12 cellular contexts compared by ENCODE assay signal in genomic region chr2:119744335-119744939, GRCh38. TPM values are rescaled to one million over a fixed set of nuclear protein-coding genes. Genes with fewer than 3 reads are reported as not detected.
DNase-seq lines count a peak whose midpoint lies in the region; ATAC-seq and TF ChIP-seq lines count a peak whose summit lies in the region.
"Had no signal": no experiment of that assay in that cellular context is flagged by ENCODE, and none has a peak within 500 bp of the region (broad histone marks: within the 10 kb centered on the region; RNA-seq: fewer than 3 reads in every experiment).

No MANE protein-coding gene starts in this region.

- BruUV-seq in MCF 10A (replicated peaks; lab: Mats Ljungman, UMichigan) = no TSS peak

- H3K27ac ChIP-seq in GM23248 (no peak overlapping the region), esophagus muscularis mucosa (replicated peaks in 1 of 4) (no peak overlapping the region), suprapubic skin (no peak overlapping the region)

- no peaks in the 10 kb centered on the region for H4K20me1 ChIP-seq in GM23248 (ENCODE audit: insufficient read depth)

- peaks cover 43% of the 10 kb centered on the region for H3K4me1 Mint-ChIP-seq in MCF 10A (ENCODE audit: insufficient read depth, unreplicated experiment)

- no peak for TF ChIP-seq EP300 in esophagus muscularis mucosa (IDR thresholded peaks at IDR 0.05)
- no peak for TF ChIP-seq EP300 in suprapubic skin (IDR thresholded peaks at IDR 0.05)

- no peak overlapping the region for H3K4me3 Mint-ChIP-seq in MCF 10A (ENCODE audit: unreplicated experiment)
- H3K4me3 Mint-ChIP-seq: effector memory CD8-positive, alpha-beta T cell had no signal

- H3K4me3 ChIP-seq in GM23248 = no peak overlapping the region
- H3K4me3 ChIP-seq in esophagus muscularis mucosa = no peak overlapping the region
- no peak overlapping the region for H3K4me3 ChIP-seq in suprapubic skin

- TF ChIP-seq CTCF in MCF 10A (IDR thresholded peaks at IDR 0.05; ENCODE audit: unreplicated experiment) (no peak), esophagus muscularis mucosa (IDR thresholded peaks at IDR 0.05) (no peak), suprapubic skin (IDR thresholded peaks at IDR 0.05) (no peak)

- H3K27ac Mint-ChIP-seq in MCF 10A (ENCODE audit: low read depth, unreplicated experiment) = peak overlapping the region; percentile 18
- H3K27ac Mint-ChIP-seq: effector memory CD8-positive, alpha-beta T cell; progenitor cell of endocrine pancreas had no signal

- no peaks in the 10 kb centered on the region for H3K9me2 ChIP-seq in GM23248 (ENCODE audit: insufficient read depth)

- CTCF ChIA-PET in MCF 10A (lab: Yijun Ruan, JAX) = no interaction called here

- in situ Hi-C loops in GM23248 (cut with MboI) = no loop called here

- peak; percentile 58 for DNase-seq in GM23248
- DNase-seq in NCI-H2029 treated with DMSO at 0.1 percent for 48 hours (lab: John Stamatoyannopoulos, UW) = peak; percentile 94
- peak; percentile 95 for DNase-seq in MCF 10A (ENCODE audit: unreplicated experiment)
- DNase-seq in mucosa of gallbladder (ENCODE audit: low spot score) = peak; percentile 48
- no peak for DNase-seq in esophagus muscularis mucosa (ENCODE audit: extremely low spot score)
- DNase-seq in EL = no peak
- DNase-seq in suprapubic skin (ENCODE audit: low spot score in 2 of 2) = no peak
- DNase-seq: activated gamma-delta T cell; effector memory CD8-positive, alpha-beta T cell; NCI-H526 had no signal

- TF ChIP-seq POLR2A in esophagus muscularis mucosa (IDR thresholded peaks at IDR 0.05; ENCODE audit: low read depth) = no peak
- no peak for TF ChIP-seq POLR2A in suprapubic skin (IDR thresholded peaks at IDR 0.05)

- no peaks in the 10 kb centered on the region for H3K9me3 ChIP-seq in GM23248 (ENCODE audit: low read depth)
- H3K9me3 ChIP-seq in esophagus muscularis mucosa = no peaks in the 10 kb centered on the region
- H3K9me3 ChIP-seq in suprapubic skin = no peaks in the 10 kb centered on the region

- POLR2A ChIA-PET in MCF 10A (lab: Yijun Ruan, JAX) = interaction anchor here (0.6 to 1.2 kb wide), 4 partner anchors 12 to 17 kb away, joined by 3 to 6 read pairs (median 4); no protein-coding TSS in a partner anchor

- ATAC-seq in HG03280 (IDR thresholded peaks at IDR 0.05; ENCODE audit: unreplicated experiment) = no peak
- ATAC-seq: effector memory CD8-positive, alpha-beta T cell had no signal

- no peak overlapping the region for H3K9ac ChIP-seq in GM23248

- 0 out of 2 replicates have a peak, but pooled peaks cover 8% of the 10 kb centered on the region for H3F3A ChIP-seq in GM23248 (ENCODE audit: insufficient read depth)

- H3K36me3 ChIP-seq in GM23248 (ENCODE audit: low read depth) (no peaks in the 10 kb centered on the region), esophagus muscularis mucosa (no peaks in the 10 kb centered on the region), suprapubic skin (no peaks in the 10 kb centered on the region)

- H3K4me1 ChIP-seq in GM23248 (ENCODE audit: insufficient read depth) = peaks cover 26% of the 10 kb centered on the region
- no peaks in the 10 kb centered on the region for H3K4me1 ChIP-seq in esophagus muscularis mucosa
- H3K4me1 ChIP-seq in suprapubic skin = peaks cover 6% of the 10 kb centered on the region

- no peak overlapping the region for H3K4me2 ChIP-seq in GM23248 (ENCODE audit: unreplicated experiment)

- 93 to 94% methylated on average over 2 of the region's 2 CpGs for WGBS in GM23248 (ENCODE audit: low coverage in 1 of 2, low lambda C conversion rate in 2 of 2, missing lambda C conversion rate in 2 of 2), 2 experiments
- WGBS in esophagus muscularis mucosa = 73% methylated on average over 2 of the region's 2 CpGs
- WGBS in suprapubic skin = 61% methylated on average over 2 of the region's 2 CpGs

- H3K27me3 ChIP-seq in GM23248 (replicated peaks; ENCODE audit: insufficient read depth) (no peaks in the 10 kb centered on the region), esophagus muscularis mucosa (no peaks in the 10 kb centered on the region), suprapubic skin (no peaks in the 10 kb centered on the region)

- H3K27me3 Mint-ChIP-seq in MCF 10A (ENCODE audit: insufficient read depth, unreplicated experiment) = no peaks in the 10 kb centered on the region

- H2AFZ ChIP-seq in GM23248 = no peak overlapping the region

- no peaks in the 10 kb centered on the region for H3K79me2 ChIP-seq in GM23248 (ENCODE audit: insufficient read depth)

- no peaks in the 10 kb centered on the region for H3K9me3 Mint-ChIP-seq in MCF 10A (ENCODE audit: unreplicated experiment)
- H3K9me3 Mint-ChIP-seq: effector memory CD8-positive, alpha-beta T cell had no signal

- H3K36me3 Mint-ChIP-seq in MCF 10A (ENCODE audit: insufficient read depth, unreplicated experiment) = no peaks in the 10 kb centered on the region

- intact Hi-C loops in MCF 10A (cut with micrococcal nuclease) (no loop called here), esophagus muscularis mucosa (cut with DNase I) (no loop called here)

RNA-seq across cellular contexts. Expression of gene PTPN4, which starts 15.3 kb away (rescaled TPM):
- 24.3 and 29.7 TPM in 2 replicates for total RNA-seq in GM23248 (2014; rRNA removed; shearing (Covaris generic))
- 19.8 and 21.5 TPM in 2 replicates for polyA plus RNA-seq in GM23248 (2016; fragmentation: Nextera tagmentation; extraction: Ambion mirVana)
- total RNA-seq in MCF 10A (2022) = 21.1 and 27.2 TPM in 2 replicates
- 32.9 TPM for total RNA-seq in mucosa of gallbladder
- total RNA-seq in esophagus muscularis mucosa = 10 to 100 TPM; 21.3 to 39.9 (median 24.7) TPM
- total RNA-seq in suprapubic skin = 10 to 100 TPM; 14.0 to 73.7 (median 36.7) TPM

Comparison
In these comparisons a context has a peak if more than half of its experiments do, and no peak if none do; other contexts are left out.
1. DNase-seq: peak in GM23248 (single experiment), NCI-H2029 treated with DMSO at 0.1 percent for 48 hours (single experiment), MCF 10A (single experiment) and mucosa of gallbladder (single experiment); none in esophagus muscularis mucosa (single experiment), EL (single experiment) and suprapubic skin (0 of 2).